10 cellular contexts compared by ENCODE assay signal in the genomic region with DNA sequence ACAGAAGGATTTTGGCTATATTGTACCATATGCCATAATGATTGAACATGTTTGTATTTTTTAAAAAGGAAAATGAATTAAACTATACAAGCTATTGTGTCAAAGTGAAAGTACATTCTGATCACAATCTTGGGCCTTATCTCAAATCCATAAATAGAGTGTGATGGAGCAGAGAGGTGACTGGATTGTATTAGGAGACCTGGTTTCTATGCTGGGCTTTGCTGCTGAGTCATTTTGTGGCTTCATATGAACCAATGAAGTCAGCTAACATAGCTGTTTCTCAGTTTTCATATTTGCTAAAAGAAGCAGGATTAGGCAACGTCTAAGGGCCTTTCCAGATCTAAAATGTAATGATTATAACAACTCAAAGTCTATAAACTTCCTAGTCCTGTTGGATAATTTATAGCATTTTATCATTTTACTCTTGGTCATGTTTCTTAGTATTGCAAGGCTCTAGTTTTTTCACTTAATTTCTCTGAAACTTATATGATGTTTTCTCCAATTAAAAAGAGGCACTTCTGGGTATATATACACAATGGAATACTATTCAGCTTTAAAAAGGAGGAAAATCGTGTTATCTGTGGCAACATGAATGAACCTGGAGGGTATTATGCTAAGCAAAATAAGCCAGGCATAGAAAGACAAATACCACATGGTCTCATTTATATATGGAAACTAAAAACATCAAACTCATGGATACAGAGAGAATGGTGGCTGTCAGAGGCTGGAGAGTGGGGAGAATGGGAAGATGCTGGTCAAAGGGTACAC.
DNase-seq lines count a peak whose midpoint lies in the region; ATAC-seq and TF ChIP-seq lines count a peak whose summit lies in the region.
"Had no signal": no experiment of that assay in that cellular context is flagged by ENCODE, and none has a peak within 500 bp of the region (broad histone marks: within the 10 kb centered on the region; RNA-seq: fewer than 3 reads in every experiment).

No MANE protein-coding gene starts in this region.

- H3K4me3 ChIP-seq in mammary epithelial cell (replicated peaks in 1 of 3; ENCODE audit: insufficient read depth in 1 of 3, low read depth in 2 of 3, low read length in 3 of 3): no peak overlapping the region
- H3K4me3 ChIP-seq in skeletal muscle cell (ENCODE audit: low read depth, low read length): no peak overlapping the region
- H3K4me3 ChIP-seq: BLaER1 treated with 17β-estradiol and CSF1 and Interleukin-3, amounts not matched to agents 10 nM and 100 nM had no signal

- peak; percentile 10 for DNase-seq in activated CD4-positive, alpha-beta T cell treated with anti-CD3 and anti-CD28 coated beads for 48 hours
- DNase-seq in activated CD4-positive, alpha-beta T cell treated with anti-CD3 and anti-CD28 coated beads for 4 hours: no peak
- peak; percentile 88 for DNase-seq in mammary epithelial cell
- peak; percentile 68 for DNase-seq in skeletal muscle cell (ENCODE audit: low read depth)
- no peak for DNase-seq in NCI-H146 treated with DMSO at 0.1 percent for 48 hours (lab: John Stamatoyannopoulos, UW; ENCODE audit: unreplicated experiment)
- no peak for DNase-seq in KG1 (lab: John Stamatoyannopoulos, UW)
- DNase-seq: naive B cell had no signal

- H4K20me1 ChIP-seq in mammary epithelial cell (ENCODE audit: insufficient read depth, low read length): no peaks in the 10 kb centered on the region
- H4K20me1 ChIP-seq: BLaER1 treated with 17β-estradiol and CSF1 and Interleukin-3, amounts not matched to agents 10 nM and 100 nM had no signal

- BruUV-seq in mammary epithelial cell (replicated peaks; lab: Mats Ljungman, UMichigan): no TSS peak

- H3K4me2 ChIP-seq in mammary epithelial cell (ENCODE audit: insufficient read depth, low read depth, low read length): peak overlapping the region; percentile 37

- CTCF ChIA-PET in mammary epithelial cell (lab: Charles Lee; ENCODE audit: low non-redundant PET): interaction anchor here (1.2 kb wide), 1 partner anchor 168 kb away, joined by 4 read pairs; a partner anchor contains a TSS

- no peak overlapping the region for H2AFZ ChIP-seq in mammary epithelial cell (ENCODE audit: low read depth, low read length)

- H3K27me3 ChIP-seq in mammary epithelial cell (ENCODE audit: insufficient read depth, low read length): no peaks in the 10 kb centered on the region
- H3K27me3 ChIP-seq: BLaER1 treated with 17β-estradiol and CSF1 and Interleukin-3, amounts not matched to agents 10 nM and 100 nM had no signal

- H3K27ac ChIP-seq in mammary epithelial cell (ENCODE audit: insufficient read depth, low read depth, low read length): peak overlapping the region; percentile 68

- intact Hi-C loops in mammary epithelial cell (cut with micrococcal nuclease): no loop called here

- no peaks in the 10 kb centered on the region for H3K79me2 ChIP-seq in mammary epithelial cell (ENCODE audit: insufficient read depth, low read length)

- peak; percentile 92 for ATAC-seq in HG03342 (IDR thresholded peaks at IDR 0.05; ENCODE audit: unreplicated experiment)
- no peak for ATAC-seq in HG03521 (IDR thresholded peaks at IDR 0.05; ENCODE audit: unreplicated experiment)

- dilution Hi-C loops in mammary epithelial cell (cut with HindIII; ENCODE audit: low sequenced_read_pairs): no loop called here

- no peaks in the 10 kb centered on the region for H3K9me3 ChIP-seq in mammary epithelial cell (replicated peaks; ENCODE audit: insufficient read depth, low read length)
- H3K9me3 ChIP-seq: BLaER1 treated with 17β-estradiol and CSF1 and Interleukin-3, amounts not matched to agents 10 nM and 100 nM had no signal

- no peak for TF ChIP-seq CTCF in mammary epithelial cell (conservative IDR thresholded peaks at IDR 0.05 in 1 of 2, IDR thresholded peaks at IDR 0.05 in 1 of 2; ENCODE audit: extremely low read depth in 1 of 2, insufficient read depth in 1 of 2, low read depth in 1 of 2, low read length in 2 of 2)

- no peak overlapping the region for H3K9ac ChIP-seq in mammary epithelial cell (ENCODE audit: insufficient read depth, low read length)
- H3K9ac ChIP-seq: BLaER1 treated with 17β-estradiol and CSF1 and Interleukin-3, amounts not matched to agents 10 nM and 100 nM had no signal

- in situ Hi-C loops in mammary epithelial cell (cut with MboI; ENCODE audit: low sequenced_read_pairs in 2 of 2): no loop called here

- peaks cover 11% of the 10 kb centered on the region for H3K4me1 ChIP-seq in mammary epithelial cell (ENCODE audit: insufficient read depth, low read length)

- H3K36me3 ChIP-seq in mammary epithelial cell (ENCODE audit: insufficient read depth, low read length): no peaks in the 10 kb centered on the region
- H3K36me3 ChIP-seq: BLaER1 treated with 17β-estradiol and CSF1 and Interleukin-3, amounts not matched to agents 10 nM and 100 nM had no signal

- WGBS in mammary epithelial cell (ENCODE audit: low coverage, missing lambda C conversion rate): 40% methylated on average over 2 of the region's 2 CpGs

Comparison
In these comparisons a context has a peak if more than half of its experiments do, and no peak if none do; other contexts are left out.
1. DNase-seq: peak in activated CD4-positive, alpha-beta T cell treated with anti-CD3 and anti-CD28 coated beads for 48 hours (single experiment), mammary epithelial cell (single experiment) and skeletal muscle cell (single experiment); none in activated CD4-positive, alpha-beta T cell treated with anti-CD3 and anti-CD28 coated beads for 4 hours (0 of 2), NCI-H146 treated with DMSO at 0.1 percent for 48 hours (single experiment) and KG1 (single experiment).